ENCODE assay signal across 1 cellular context in the genomic region with DNA sequence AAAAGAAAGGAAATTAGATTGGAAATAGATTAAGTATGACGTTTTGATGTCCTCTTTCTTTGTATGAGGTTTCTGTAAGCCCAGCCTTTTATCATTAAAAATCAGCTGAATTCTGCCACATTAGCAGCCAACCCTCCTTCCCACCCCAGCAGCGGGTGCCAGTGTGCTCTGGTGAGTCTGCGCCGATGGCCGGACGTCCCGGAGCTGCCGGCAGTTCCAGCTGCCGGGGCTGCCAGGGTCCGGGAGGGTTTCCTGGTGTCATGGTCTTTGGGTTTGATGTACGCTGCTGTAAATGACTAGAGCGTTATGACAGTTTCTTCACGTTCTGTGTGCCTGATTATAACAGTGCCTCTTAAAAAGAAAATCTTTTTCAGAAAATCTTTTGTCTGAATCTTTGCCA.
TF ChIP-seq lines count a peak whose summit lies in the region.

No MANE protein-coding gene starts in this region.

TF ChIP-seq in K562, 482 proteins besides CTCF, POLR2A, EP300 and RAD21 (continued from another document):
- TF ChIP-seq ZNF589 (CRISPR knock-in tag; IDR thresholded peaks at IDR 0.05; ENCODE audit: low read depth) = no peak
TF ChIP-seq in K562: peak in this region for 1.
